In the genomic region with DNA sequence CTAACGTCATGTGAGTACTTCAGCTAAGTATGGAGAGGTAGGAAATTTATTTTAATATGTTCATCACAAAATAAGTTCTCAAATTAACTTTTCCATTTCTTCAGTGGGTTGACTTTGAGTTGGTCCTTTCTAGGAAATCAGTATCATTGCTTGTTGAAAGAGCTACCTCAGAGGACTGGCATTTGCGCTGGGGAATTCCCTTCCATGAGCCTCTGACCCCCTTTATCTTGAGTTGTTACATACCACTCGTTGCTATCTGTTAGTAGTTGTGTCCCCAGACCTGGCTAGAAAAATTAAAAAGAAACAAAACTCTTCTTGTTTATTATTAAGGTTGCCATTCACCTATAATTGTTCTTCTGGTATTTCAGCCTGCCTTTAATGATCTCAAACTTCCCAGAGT, we compare ENCODE assay signal across 26 cellular contexts.
DNase-seq lines count a peak whose midpoint lies in the region; ATAC-seq and TF ChIP-seq lines count a peak whose summit lies in the region.
"Had no signal": no experiment of that assay in that cellular context is flagged by ENCODE, and none has a peak within 500 bp of the region (broad histone marks: within the 10 kb centered on the region; RNA-seq: fewer than 3 reads in every experiment).

No MANE protein-coding gene starts in this region.

- H2BK20ac ChIP-seq in H9 (ENCODE audit: low read depth, low read length, poor library complexity, severe bottlenecking): no peak overlapping the region

- H4K20me1 ChIP-seq in smooth muscle cell (ENCODE audit: low read depth) (no peaks in the 10 kb centered on the region), H9 (ENCODE audit: control insufficient read depth, insufficient read depth, insufficient read length) (no peaks in the 10 kb centered on the region)

- H3K4me3 ChIP-seq in body of pancreas (no peak overlapping the region), smooth muscle cell (peak overlapping the region; percentile 28)
- H3K4me3 ChIP-seq: K562, testis, uterus had no signal

- no peaks in the 10 kb centered on the region for H3K23me2 ChIP-seq in H9 (ENCODE audit: insufficient read length, low read depth, low read length, poor library complexity, severe bottlenecking)

- H3K4me2 ChIP-seq in smooth muscle cell (peak overlapping the region; percentile 45), H9 (ENCODE audit: insufficient read depth, insufficient read length, low read length) (no peak overlapping the region)

- TF ChIP-seq POLR2A in body of pancreas (IDR thresholded peaks at IDR 0.05): no peak

- no peak overlapping the region for H3K4ac ChIP-seq in H9 (ENCODE audit: low read depth, low read length)

- H2BK15ac ChIP-seq in H9 (ENCODE audit: low read depth, low read length): no peak overlapping the region

- TF ChIP-seq CTCF in body of pancreas (IDR thresholded peaks at IDR 0.05): no peak
- TF ChIP-seq CTCF in smooth muscle cell (IDR thresholded peaks at IDR 0.05; ENCODE audit: borderline replicate concordance, insufficient read depth, poor library complexity, severe bottlenecking): no peak
- no peak for TF ChIP-seq CTCF in H9 (conservative IDR thresholded peaks at IDR 0.05)

- H3K9me3 Mint-ChIP-seq in H9: no peaks in the 10 kb centered on the region; a peak in 2 of 5 replicates

- H3K36me3 ChIP-seq in body of pancreas (replicated peaks in 1 of 2; ENCODE audit: insufficient read depth in 1 of 2, low read depth in 2 of 2): no peaks in the 10 kb centered on the region
- H3K36me3 ChIP-seq in smooth muscle cell (ENCODE audit: low read depth): no peaks in the 10 kb centered on the region
- H3K36me3 ChIP-seq: uterus, WERI-Rb-1 had no signal

- H2AFZ ChIP-seq in smooth muscle cell (ENCODE audit: low read depth): peak overlapping the region; percentile 67
- no peak overlapping the region for H2AFZ ChIP-seq in H9 (ENCODE audit: low read length)

- no peak overlapping the region for H2BK120ac ChIP-seq in H9 (ENCODE audit: low read depth, low read length, poor library complexity, severe bottlenecking)

- no peaks in the 10 kb centered on the region for H3K27me3 Mint-ChIP-seq in H9 (ENCODE audit: low read depth)
- H3K27me3 Mint-ChIP-seq: activated CD4-positive, alpha-beta T cell treated with anti-CD3 and anti-CD28 coated beads, Interleukin-2, amount 10 ng/mL, durations not matched to agents 7 days and 5 days; naive thymus-derived CD8-positive, alpha-beta T cell had no signal

- no peak overlapping the region for H4K8ac ChIP-seq in H9 (replicated peaks; ENCODE audit: insufficient read length, low read depth, low read length)

- no peak overlapping the region for H2BK5ac ChIP-seq in H9 (ENCODE audit: insufficient read length, low read length)

- no peak overlapping the region for H3K14ac ChIP-seq in H9 (ENCODE audit: insufficient read depth, low read length)

- H3K9me3 ChIP-seq in body of pancreas (no peaks in the 10 kb centered on the region), smooth muscle cell (replicated peaks; ENCODE audit: low read depth) (no peaks in the 10 kb centered on the region), H9 (ENCODE audit: control insufficient read depth, low read depth, low read length) (no peaks in the 10 kb centered on the region)
- H3K9me3 ChIP-seq: testis, uterus had no signal

- H3T11ph ChIP-seq in H9 (ENCODE audit: low read length): no peak overlapping the region

- H3K27ac ChIP-seq in body of pancreas (peak overlapping the region in 3 of 4 donors; percentile 18 to 34 (median 18)), smooth muscle cell (ENCODE audit: low read depth) (peak overlapping the region; percentile 53), H9 (ENCODE audit: insufficient read length, low read depth, low read length) (no peak overlapping the region)
- H3K27ac ChIP-seq: testis, uterus, WERI-Rb-1 had no signal

- H3K4me1 Mint-ChIP-seq in H9: peaks cover 13 to 15% of the 10 kb centered on the region in 2 experiments
- H3K4me1 Mint-ChIP-seq: activated CD4-positive, alpha-beta T cell treated with anti-CD3 and anti-CD28 coated beads, Interleukin-2, amount 10 ng/mL, durations not matched to agents 7 days and 5 days; naive thymus-derived CD8-positive, alpha-beta T cell had no signal

- no peak overlapping the region for H3K4me3 Mint-ChIP-seq in H9
- H3K4me3 Mint-ChIP-seq: activated CD4-positive, alpha-beta T cell treated with anti-CD3 and anti-CD28 coated beads, Interleukin-2, amount 10 ng/mL, durations not matched to agents 7 days and 5 days; naive thymus-derived CD8-positive, alpha-beta T cell had no signal

- H3K23ac ChIP-seq in H9 (ENCODE audit: insufficient read length, low read depth, low read length): no peak overlapping the region

- H3K36me3 Mint-ChIP-seq in H9 (ENCODE audit: insufficient read depth in 1 of 3, low read depth in 3 of 3): no peaks in the 10 kb centered on the region
- H3K36me3 Mint-ChIP-seq: naive thymus-derived CD8-positive, alpha-beta T cell had no signal

- no peaks in the 10 kb centered on the region for H3F3A ChIP-seq in smooth muscle cell (ENCODE audit: low read depth)

- H3K18ac ChIP-seq in H9 (ENCODE audit: insufficient read length, low read depth, low read length): no peak overlapping the region

- H3K56ac ChIP-seq in H9 (ENCODE audit: insufficient read length, low read depth, low read length): no peak overlapping the region

- no peak overlapping the region for H4K5ac ChIP-seq in H9 (ENCODE audit: insufficient read length, low read depth, low read length)

- intact Hi-C loops in body of pancreas (cut with DNase I): no loop called here

- H3K79me2 ChIP-seq in smooth muscle cell (ENCODE audit: low read depth): no peaks in the 10 kb centered on the region
- no peaks in the 10 kb centered on the region for H3K79me2 ChIP-seq in H9 (ENCODE audit: insufficient read depth, low read length)

- H4K91ac ChIP-seq in H9 (ENCODE audit: insufficient read length, low read depth, low read length): no peak overlapping the region

- no peak overlapping the region for H2BK12ac ChIP-seq in H9 (ENCODE audit: insufficient read length, low read depth, low read length)

- WGBS in body of pancreas, 2 donors: 22 to 27% methylated on average over 3 of the region's 3 CpGs
- 58% methylated on average over 3 of the region's 3 CpGs for WGBS in smooth muscle cell (ENCODE audit: low lambda C conversion rate)
- WGBS in H9 (ENCODE audit: extremely low coverage, insufficient read length, low lambda C conversion rate): no CpG with 5 or more reads among the region's 3 CpGs

- H3K9ac ChIP-seq in smooth muscle cell (ENCODE audit: low read depth) (no peak overlapping the region), H9 (ENCODE audit: extremely low read depth, insufficient read length, low read length) (no peak overlapping the region)

- no peaks in the 10 kb centered on the region for H3K79me1 ChIP-seq in H9 (ENCODE audit: insufficient read depth, low read depth, low read length, poor library complexity, severe bottlenecking)

- no peak overlapping the region for H2AK5ac ChIP-seq in H9 (ENCODE audit: insufficient read length, low read length)

- H3K27me3 ChIP-seq in body of pancreas (no peaks in the 10 kb centered on the region), smooth muscle cell (ENCODE audit: low read depth) (no peaks in the 10 kb centered on the region), H9 (ENCODE audit: insufficient read depth, low read length) (no peaks in the 10 kb centered on the region)
- H3K27me3 ChIP-seq: testis, uterus had no signal

- DNase-seq in HK-2 (ENCODE audit: unreplicated experiment) (peak; percentile 1), body of pancreas (peak; percentile 17 to 40 (median 24)), iris pigment epithelial cell (ENCODE audit: low read depth) (peak; percentile 65), smooth muscle cell (lab: John Stamatoyannopoulos, UW; ENCODE audit: unreplicated experiment) (no peak), H9 (no peak), SKM-1 treated with dmso at 0.1 percent for 144 hours (lab: John Stamatoyannopoulos, UW; ENCODE audit: unreplicated experiment) (no peak)
- DNase-seq: activated CD4-positive, alpha-beta T cell treated with anti-CD3 and anti-CD28 coated beads, Interleukin-2, amount 10 ng/mL, durations not matched to agents 7 days and 5 days; activated naive CD4-positive, alpha-beta T cell; activated T-cell treated with anti-CD3 and anti-CD28 coated beads, Interleukin-2, amount 50 U/mL, for 48 hours; C1 segment of cervical spinal cord; caudate nucleus; dermis blood vessel endothelial cell; naive thymus-derived CD8-positive, alpha-beta T cell; NCI-H1417; NCI-H2081 treated with DMSO at 0.1 percent for 48 hours; NCI-H82; stimulated activated CD4-positive, alpha-beta T cell treated with anti-CD3 and anti-CD28 coated beads, Interleukin-4, amount 100 ng/mL, for 4 hours; stimulated activated naive CD4-positive, alpha-beta T cell; T-helper 9 cell; testis; uterus; WERI-Rb-1 had no signal

- H3K27ac Mint-ChIP-seq in H9: peak overlapping the region in 1 of 3 experiments; percentile 30; a peak in 1 of 7 replicates
- H3K27ac Mint-ChIP-seq: activated CD4-positive, alpha-beta T cell treated with anti-CD3 and anti-CD28 coated beads, Interleukin-2, amount 10 ng/mL, durations not matched to agents 7 days and 5 days; naive thymus-derived CD8-positive, alpha-beta T cell had no signal

- ATAC-seq in body of pancreas (peak; percentile 91), GM19351 (IDR thresholded peaks at IDR 0.05; ENCODE audit: unreplicated experiment) (no peak)
- ATAC-seq: K562; left lobe of liver; naive thymus-derived CD8-positive, alpha-beta T cell; Right ventricle myocardium inferior had no signal

- peaks cover 4% of the 10 kb centered on the region for H3K4me1 ChIP-seq in body of pancreas
- H3K4me1 ChIP-seq in smooth muscle cell (ENCODE audit: low read depth): peaks cover 8% of the 10 kb centered on the region
- no peaks in the 10 kb centered on the region for H3K4me1 ChIP-seq in H9 (ENCODE audit: insufficient read depth, low read length)
- H3K4me1 ChIP-seq: testis, uterus had no signal

Comparison
In these comparisons a context has a peak if more than half of its experiments do, and no peak if none do; other contexts are left out.
1. DNase-seq: peak in HK-2 (single experiment), body of pancreas (4 of 4) and iris pigment epithelial cell (single experiment); none in smooth muscle cell (single experiment), H9 (single experiment) and SKM-1 treated with dmso at 0.1 percent for 144 hours (single experiment).